Comparison of ENCODE assay signal across 1 cellular context in genomic region chr1:66575739-66576138, GRCh38.
TF ChIP-seq lines count a peak whose summit lies in the region.

No MANE protein-coding gene starts in this region.

TF ChIP-seq in SK-N-SH treated with all-trans-retinoic acid at 6 μM for 48 hours, 23 proteins besides CTCF, POLR2A, EP300 and RAD21 (continued from another document):
- TF ChIP-seq PATZ1 (CRISPR knock-in tag; IDR thresholded peaks at IDR 0.05; ENCODE audit: borderline replicate concordance): no peak
